15 cellular contexts compared by ENCODE assay signal in the genomic region with DNA sequence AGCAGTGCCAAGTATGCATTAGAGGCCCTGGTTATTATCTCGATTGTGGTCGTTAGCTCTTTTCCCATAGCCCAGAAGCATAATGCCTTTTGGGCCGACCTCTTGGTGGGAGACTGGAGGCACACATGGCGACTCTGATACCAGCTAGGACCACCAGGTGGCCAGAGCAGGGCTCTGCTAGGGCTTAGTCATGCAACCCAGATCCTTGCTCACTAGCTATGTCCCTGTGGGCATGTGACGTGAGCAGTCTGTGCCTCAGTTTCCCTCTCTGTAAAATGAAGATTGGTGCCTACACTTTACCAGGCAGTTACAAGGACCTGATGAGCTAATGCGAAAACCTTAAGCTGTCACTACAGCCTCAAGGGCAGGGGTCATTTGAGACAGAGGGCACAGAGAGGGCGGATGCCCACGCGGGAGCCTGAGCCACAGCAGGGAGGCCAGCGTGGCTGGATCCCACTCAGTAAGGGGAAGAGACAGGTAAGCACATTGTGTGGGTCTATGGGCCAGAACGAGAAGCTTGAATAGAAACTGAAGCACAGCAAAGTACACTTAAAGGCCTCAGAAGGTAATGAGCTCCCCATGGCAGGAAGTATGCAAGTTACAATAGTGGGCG. TPM values are rescaled to one million over a fixed set of nuclear protein-coding genes. Genes with fewer than 3 reads are reported as not detected.
DNase-seq lines count a peak whose midpoint lies in the region; ATAC-seq, FAIRE-seq and TF ChIP-seq lines count a peak whose summit lies in the region.
"Had no signal": no experiment of that assay in that cellular context is flagged by ENCODE, and none has a peak within 500 bp of the region (broad histone marks: within the 10 kb centered on the region; RNA-seq: fewer than 3 reads in every experiment).

No MANE protein-coding gene starts in this region.

- no peak overlapping the region for H2BK12ac ChIP-seq in H1 (ENCODE audit: low read depth, low read length)

- no peak overlapping the region for H3K23ac ChIP-seq in H1 (ENCODE audit: insufficient read length)

- no peak for ATAC-seq in activated T-helper 17 cell treated with anti-CD3 and anti-CD28 coated beads, Interleukin-2, amount 50 U/mL, for 72 hours (replicated peaks)
- no peak for ATAC-seq in HG02571 (IDR thresholded peaks at IDR 0.05; ENCODE audit: unreplicated experiment)

- H3K79me2 ChIP-seq in H1 (ENCODE audit: control insufficient read depth in 1 of 2, insufficient read depth in 2 of 2, low read length in 2 of 2): peaks cover 0 to 3% of the 10 kb centered on the region in 2 experiments; a peak in 1 of 4 replicates

- peaks cover 0 to 15% (median 10%) of the 10 kb centered on the region in 4 experiments; a peak in 5 of 8 replicates for H3K36me3 ChIP-seq in H1 (ENCODE audit: control insufficient read depth in 2 of 4, insufficient read depth in 4 of 4, low read length in 3 of 4)

- no peak overlapping the region for H3K18ac ChIP-seq in H1 (ENCODE audit: extremely low read depth, low read length)

- 0 out of 2 replicates have a peak, but pooled peaks cover 2% of the 10 kb centered on the region for H3K79me1 ChIP-seq in H1 (ENCODE audit: low read depth, low read length)

- H3K4ac ChIP-seq in H1 (replicated peaks; ENCODE audit: insufficient read length, low read depth, low read length): no peak overlapping the region

- no peak overlapping the region for H3K9ac ChIP-seq in H1 (replicated peaks in 1 of 4; ENCODE audit: extremely low read depth in 1 of 4, low read depth in 3 of 4, low read length in 3 of 4)

- H3K27ac ChIP-seq in H1 (ENCODE audit: low read depth, low read length): no peak overlapping the region
- H3K27ac ChIP-seq: epithelial cell of prostate, skin epidermis had no signal

- H3K4me1 Mint-ChIP-seq in activated T-helper 17 cell treated with anti-CD3 and anti-CD28 coated beads, Interleukin-2, amount 50 U/mL, for 72 hours: no peaks in the 10 kb centered on the region

- H3K36me3 Mint-ChIP-seq in activated T-helper 17 cell treated with anti-CD3 and anti-CD28 coated beads, Interleukin-2, amount 50 U/mL, for 72 hours (ENCODE audit: low read depth): no peaks in the 10 kb centered on the region
- H3K36me3 Mint-ChIP-seq: activated naive CD8-positive, alpha-beta T cell had no signal

- no peaks in the 10 kb centered on the region for H3K23me2 ChIP-seq in H1 (ENCODE audit: low read depth, low read length)

- no peak overlapping the region for H3K4me2 ChIP-seq in H1 (ENCODE audit: insufficient read depth in 1 of 2, low read depth in 2 of 2, low read length in 2 of 2)

- 81% methylated on average over 12 of the region's 12 CpGs; no CpG with 5 or more reads in 1 of the 2 experiments for WGBS in H1 (ENCODE audit: extremely low coverage in 1 of 2, insufficient coverage in 1 of 2, insufficient read length in 1 of 2, insufficient replicate concordance in 2 of 2, low coverage in 1 of 2, low lambda C conversion rate in 2 of 2, missing lambda C conversion rate in 1 of 2), 2 experiments

- H2AFZ ChIP-seq in H1 (ENCODE audit: low read length): no peak overlapping the region

- no peaks in the 10 kb centered on the region for H3K9me3 Mint-ChIP-seq in activated T-helper 17 cell treated with anti-CD3 and anti-CD28 coated beads, Interleukin-2, amount 50 U/mL, for 72 hours

- H2BK20ac ChIP-seq in H1 (ENCODE audit: low read length): no peak overlapping the region

- no peak overlapping the region for H3K4me3 Mint-ChIP-seq in activated T-helper 17 cell treated with anti-CD3 and anti-CD28 coated beads, Interleukin-2, amount 50 U/mL, for 72 hours
- H3K4me3 Mint-ChIP-seq: activated naive CD8-positive, alpha-beta T cell had no signal

- H2BK15ac ChIP-seq in H1 (ENCODE audit: low read length): no peak overlapping the region

- H3K27me3 ChIP-seq in H1 (replicated peaks in 1 of 4; ENCODE audit: control insufficient read depth in 3 of 4, extremely low read depth in 1 of 4, insufficient read depth in 3 of 4, low read length in 3 of 4): no peaks in the 10 kb centered on the region

- intact Hi-C loops in posterior vena cava (cut with DNase I): no loop called here

- no peaks in the 10 kb centered on the region for H3K27me3 Mint-ChIP-seq in activated T-helper 17 cell treated with anti-CD3 and anti-CD28 coated beads, Interleukin-2, amount 50 U/mL, for 72 hours
- H3K27me3 Mint-ChIP-seq: activated naive CD8-positive, alpha-beta T cell had no signal

- POLR2A ChIA-PET in H1 (lab: Charles Lee; ENCODE audit: partially characterized antibody): interaction anchor here (0.8 to 2.3 kb wide), 7 partner anchors 9 to 98 kb away, joined by 3 to 9 read pairs (median 3); a partner anchor contains a TSS

- peaks cover 0 to 23% of the 10 kb centered on the region in 2 experiments for H4K20me1 ChIP-seq in H1 (replicated peaks in 1 of 2; ENCODE audit: control insufficient read depth in 1 of 2, insufficient read depth in 2 of 2, low read length in 2 of 2)

- peak; percentile 44 to 68 for TF ChIP-seq RAD21 in H1 (IDR thresholded peaks at IDR 0.05 in 1 of 2, conservative IDR thresholded peaks at IDR 0.05 in 1 of 2; ENCODE audit: low read depth in 2 of 2, low read length in 2 of 2)

- no peak overlapping the region for H4K5ac ChIP-seq in H1 (ENCODE audit: insufficient read length, low read depth, low read length)

- no peak for TF ChIP-seq POLR2A in H1 (IDR thresholded peaks at IDR 0.05; ENCODE audit: control extremely low read depth in 1 of 2, low read depth in 2 of 2, low read length in 2 of 2)

- peaks cover 0 to 2% (median 0%) of the 10 kb centered on the region in 4 experiments; a peak in 4 of 7 replicates for H3K4me1 ChIP-seq in H1 (replicated peaks in 1 of 4; ENCODE audit: control insufficient read depth in 3 of 4, insufficient read depth in 4 of 4, low read length in 3 of 4)

- no peak overlapping the region for H2BK5ac ChIP-seq in H1 (ENCODE audit: low read depth, low read length)

- H3K14ac ChIP-seq in H1 (ENCODE audit: insufficient read length): no peak overlapping the region

- no peaks in the 10 kb centered on the region for H3K9me3 ChIP-seq in H1 (ENCODE audit: insufficient read depth in 2 of 2, low read depth in 1 of 2, low read length in 1 of 2)

- no peak overlapping the region for H2AK5ac ChIP-seq in H1 (ENCODE audit: low read depth, low read length)

- TF ChIP-seq CTCF in H1 (IDR thresholded peaks at IDR 0.05; ENCODE audit: control extremely low read depth in 1 of 3, insufficient read depth in 1 of 3, low read depth in 1 of 3, low read length in 3 of 3): peak in 2 of 3 experiments; percentile 66 to 71; a peak in 3 of 4 replicates

- no peak overlapping the region for H4K8ac ChIP-seq in H1 (ENCODE audit: extremely low read depth, insufficient read depth, low read length)

- in situ Hi-C loops in ACHN (cut with HindIII; ENCODE audit: low pct_ligation_motif_present, low pct_unique_long_range_greater_than_20kb, low sequenced_read_pairs): no loop called here

- no peak overlapping the region for H4K91ac ChIP-seq in H1 (replicated peaks; ENCODE audit: insufficient read length, low read length)

- H2BK120ac ChIP-seq in H1 (replicated peaks; ENCODE audit: low read depth, low read length): no peak overlapping the region

- no peak overlapping the region for H3K56ac ChIP-seq in H1 (replicated peaks; ENCODE audit: insufficient read length, low read depth, low read length)

- FAIRE-seq in H1 (lab: Jason Lieb, UNC): peak; percentile 42

- no peak overlapping the region for H3K4me3 ChIP-seq in H1 (ENCODE audit: extremely low read depth in 1 of 4, insufficient read depth in 2 of 4, low read depth in 3 of 4, low read length in 4 of 4)
- H3K4me3 ChIP-seq: lung, skin epidermis had no signal

- DNase-seq in ELF-1 (ENCODE audit: low read depth, low spot score) (peak; percentile 64), HuH-7 (ENCODE audit: low spot score) (peak; percentile 53), H1 (ENCODE audit: low read depth in 1 of 2, low spot score in 2 of 2) (peak in 1 of 2 experiments; percentile 52), posterior vena cava (ENCODE audit: low spot score) (peak; percentile 56), NCI-H146 (lab: John Stamatoyannopoulos, UW) (no peak), ACHN (no peak)
- DNase-seq: DMS79 treated with DMSO at 0.1 percent for 48 hours; KG1; NK-92 treated with Interleukin-12 subunit alpha and Interleukin-12 subunit beta, amount 100 ng/mL, for 24 hours had no signal

- CTCF ChIA-PET in H1 (lab: Charles Lee; ENCODE audit: partially characterized antibody): interaction anchor here (0.6 to 3.3 kb wide), 37 partner anchors 10 to 1218 kb away, joined by 3 to 30 read pairs (median 4); a partner anchor contains a TSS

- TF ChIP-seq EP300 in H1 (IDR thresholded peaks at IDR 0.05; ENCODE audit: borderline replicate concordance in 1 of 2, low read depth in 2 of 2, low read length in 2 of 2): no peak

- no peak overlapping the region for H3K27ac Mint-ChIP-seq in activated T-helper 17 cell treated with anti-CD3 and anti-CD28 coated beads, Interleukin-2, amount 50 U/mL, for 72 hours
- H3K27ac Mint-ChIP-seq: activated naive CD8-positive, alpha-beta T cell had no signal

TF ChIP-seq in H1, 55 proteins besides CTCF, POLR2A, EP300 and RAD21 (continues in another document):
- 0 out of 2 replicates have a peak, but pooled peaks have one; percentile 22 for TF ChIP-seq BACH1 (IDR thresholded peaks at IDR 0.05; ENCODE audit: low read length)

RNA-seq across cellular contexts. Expression of a gene that starts 8.8 kb away (rescaled TPM):
- total RNA-seq in H1 (2021; fragmentation: NEBNext Ultra II Directional; extraction: Animal tissue kit (Norgen Biotek cat#: 25700)): 17.4 and 19.5 TPM in 2 replicates
- 15.7 and 27.1 TPM in 2 replicates for polyA plus RNA-seq in H1 (2011; rRNA removed)
- 18.4 TPM for polyA plus RNA-seq in H1 (2011; cell fraction: cytosol; rRNA removed)
- 25.2 TPM for polyA plus RNA-seq in H1 (2011; cell fraction: nucleus; rRNA removed)
- 9.7 to 11.7 TPM (median 11.4 TPM) in 4 replicates for polyA plus RNA-seq in H1 (2012, experiment 1 of 2)
- 12.0 TPM for polyA plus RNA-seq in H1 (2012, experiment 2 of 2)
- polyA plus RNA-seq in H1 (2013, experiment 1 of 2): 7.1 TPM
- polyA plus RNA-seq in H1 (2013, experiment 2 of 2): 6.9 TPM
- polyA minus RNA-seq in H1 (2011; rRNA and poly(A)+ RNA removed): 5.5 and 8.5 TPM in 2 replicates
- polyA minus RNA-seq in H1 (2011; cell fraction: cytosol; rRNA and poly(A)+ RNA removed): 10.0 TPM
- polyA minus RNA-seq in H1 (2011; cell fraction: nucleus; rRNA and poly(A)+ RNA removed): 19.5 TPM
- total RNA-seq in posterior vena cava: 10 to 100 TPM; 10.6 to 15.5 TPM
- total RNA-seq in activated T-helper 17 cell treated with anti-CD3 and anti-CD28 coated beads, Interleukin-2, amount 50 U/mL, for 72 hours: under 1 TPM in 1 of 2 donors, not detected in 1; 0.16 TPM

RNA-seq across cellular contexts. Expression of a gene that starts 46.3 kb away (rescaled TPM):
- total RNA-seq in H1 (2021; fragmentation: NEBNext Ultra II Directional; extraction: Animal tissue kit (Norgen Biotek cat#: 25700)): not detected in 2 replicates
- polyA plus RNA-seq in H1 (2011; rRNA removed): 0.09 and 0.17 TPM in 2 replicates
- 0.12 TPM for polyA plus RNA-seq in H1 (2011; cell fraction: cytosol; rRNA removed)
- polyA plus RNA-seq in H1 (2011; cell fraction: nucleus; rRNA removed): 0.68 TPM
- not detected in 4 replicates for polyA plus RNA-seq in H1 (2012, experiment 1 of 2)
- polyA plus RNA-seq in H1 (2012, experiment 2 of 2): not detected
- polyA plus RNA-seq in H1 (2013, experiment 1 of 2): 0.22 TPM
- 0.37 TPM for polyA plus RNA-seq in H1 (2013, experiment 2 of 2)
- 0.69 TPM in 1 of 2 replicates, not detected in the other for polyA minus RNA-seq in H1 (2011; rRNA and poly(A)+ RNA removed)
- not detected for polyA minus RNA-seq in H1 (2011; cell fraction: cytosol; rRNA and poly(A)+ RNA removed)
- polyA minus RNA-seq in H1 (2011; cell fraction: nucleus; rRNA and poly(A)+ RNA removed): not detected
- total RNA-seq in posterior vena cava: not detected
- not detected for total RNA-seq in activated T-helper 17 cell treated with anti-CD3 and anti-CD28 coated beads, Interleukin-2, amount 50 U/mL, for 72 hours

Comparison
In these comparisons a context has a peak if more than half of its experiments do, and no peak if none do; other contexts are left out.
1. DNase-seq: peak in ELF-1 (single experiment), HuH-7 (single experiment) and posterior vena cava (single experiment); none in NCI-H146 (single experiment) and ACHN (single experiment).
2. RNA of a gene that starts 8.8 kb away (total RNA-seq): 17.4 to 19.5 TPM in H1 and 10.6 to 15.5 TPM in posterior vena cava; 0.16 TPM in activated T-helper 17 cell treated with anti-CD3 and anti-CD28 coated beads, Interleukin-2, amount 50 U/mL, for 72 hours; every median in the first group is over 10 times any median in the second.